18 cellular contexts compared by ENCODE assay signal in the genomic region with DNA sequence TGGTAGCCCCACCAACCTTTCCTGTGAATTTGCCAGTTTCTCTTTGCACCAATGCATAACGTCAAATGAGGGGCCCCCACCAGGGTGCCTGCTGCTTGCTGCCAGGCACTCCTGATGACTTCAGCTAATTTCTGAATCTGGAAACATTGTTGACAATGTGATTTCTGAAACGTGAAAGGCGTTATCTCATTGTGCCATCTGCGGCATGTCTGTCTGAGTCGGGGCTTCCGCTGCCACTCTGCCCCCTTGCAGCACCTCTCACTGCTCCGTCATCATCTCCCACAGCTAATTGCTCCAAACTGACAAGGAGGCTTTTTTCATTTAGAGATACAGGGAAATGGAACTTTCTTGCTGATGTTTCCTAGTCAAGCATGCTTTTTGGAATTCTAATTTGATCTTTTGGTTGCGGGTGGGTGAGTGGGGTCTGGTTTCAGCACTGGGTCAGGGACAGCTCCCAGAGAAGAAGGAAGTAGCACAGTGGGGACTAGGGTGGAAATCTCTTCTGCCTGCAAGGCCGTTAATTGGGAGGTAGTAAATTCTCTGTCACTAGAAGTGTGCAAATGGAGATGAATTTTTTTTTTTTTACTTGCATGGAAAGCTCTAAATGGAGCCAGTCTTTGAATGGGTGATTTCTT.
DNase-seq lines count a peak whose midpoint lies in the region; ATAC-seq and TF ChIP-seq lines count a peak whose summit lies in the region.
"Had no signal": no experiment of that assay in that cellular context is flagged by ENCODE, and none has a peak within 500 bp of the region (broad histone marks: within the 10 kb centered on the region; RNA-seq: fewer than 3 reads in every experiment).

No MANE protein-coding gene starts in this region.

- H3K27me3 Mint-ChIP-seq in activated CD8-positive, alpha-beta T cell treated with anti-CD3 and anti-CD28 coated beads, Interleukin-2, amount 10 ng/mL, durations not matched to agents 7 days and 5 days (ENCODE audit: low read depth) = peaks cover 5% of the 10 kb centered on the region
- peaks cover 9% of the 10 kb centered on the region for H3K27me3 Mint-ChIP-seq in activated CD8-positive, alpha-beta T cell treated with anti-CD3 and anti-CD28 coated beads for 36 hours
- peaks cover 26% of the 10 kb centered on the region for H3K27me3 Mint-ChIP-seq in endodermal cell (ENCODE audit: insufficient read depth)

- POLR2A ChIA-PET in activated CD8-positive, alpha-beta T cell treated with anti-CD3 and anti-CD28 coated beads, Interleukin-2, amount 10 ng/mL, durations not matched to agents 7 days and 5 days (lab: Charles Lee) = no interaction called here
- POLR2A ChIA-PET in activated CD8-positive, alpha-beta T cell treated with anti-CD3 and anti-CD28 coated beads for 36 hours (lab: Charles Lee) = interaction anchor here (0.7 kb wide), 1 partner anchor 131 kb away, joined by 3 read pairs; no protein-coding TSS in a partner anchor

- no peaks in the 10 kb centered on the region for H3K36me3 ChIP-seq in endodermal cell (ENCODE audit: control insufficient read depth, insufficient read depth, low read length)
- H3K36me3 ChIP-seq: SJSA1 had no signal

- H3K4me1 Mint-ChIP-seq in activated CD8-positive, alpha-beta T cell treated with anti-CD3 and anti-CD28 coated beads, Interleukin-2, amount 10 ng/mL, durations not matched to agents 7 days and 5 days (ENCODE audit: low read depth) = no peaks in the 10 kb centered on the region
- H3K4me1 Mint-ChIP-seq in activated CD8-positive, alpha-beta T cell treated with anti-CD3 and anti-CD28 coated beads for 36 hours (ENCODE audit: low read depth) = no peaks in the 10 kb centered on the region
- no peaks in the 10 kb centered on the region for H3K4me1 Mint-ChIP-seq in endodermal cell
- H3K4me1 Mint-ChIP-seq: central memory CD8-positive, alpha-beta T cell had no signal

- H3K9me3 ChIP-seq in endodermal cell (ENCODE audit: control insufficient read depth, low read length) = no peaks in the 10 kb centered on the region
- H3K9me3 ChIP-seq: Caco-2, psoas muscle, SJSA1 had no signal

- intact Hi-C loops in activated CD8-positive, alpha-beta T cell treated with anti-CD3 and anti-CD28 coated beads for 36 hours (cut with micrococcal nuclease) = no loop called here

- no peak for ATAC-seq in activated CD8-positive, alpha-beta T cell treated with anti-CD3 and anti-CD28 coated beads, Interleukin-2, amount 10 ng/mL, durations not matched to agents 7 days and 5 days
- no peak for ATAC-seq in activated CD8-positive, alpha-beta T cell treated with anti-CD3 and anti-CD28 coated beads for 36 hours
- ATAC-seq in GM19023 (IDR thresholded peaks at IDR 0.05; ENCODE audit: unreplicated experiment) = no peak
- no peak for ATAC-seq in activated naive CD4-positive, alpha-beta T cell treated with anti-CD3 and anti-CD28 coated beads, Interleukin-2, amount 50 U/mL, for 72 hours
- ATAC-seq: psoas muscle had no signal

- H3K4me1 ChIP-seq in endodermal cell (ENCODE audit: control insufficient read depth, insufficient read depth, low read length) = no peaks in the 10 kb centered on the region
- H3K4me1 ChIP-seq: Caco-2, psoas muscle, SJSA1 had no signal

- H3K27ac ChIP-seq in endodermal cell (ENCODE audit: low read depth, low read length) = no peak overlapping the region
- H3K27ac ChIP-seq: HL-60, psoas muscle, SJSA1, VCaP had no signal

- TF ChIP-seq CTCF in activated CD8-positive, alpha-beta T cell treated with anti-CD3 and anti-CD28 coated beads for 36 hours (IDR thresholded peaks at IDR 0.05) = no peak
- TF ChIP-seq CTCF in endodermal cell (conservative IDR thresholded peaks at IDR 0.05) = no peak

- 70 to 71% methylated on average over 8 to 9 of the region's 9 CpGs for WGBS in endodermal cell (ENCODE audit: insufficient coverage in 1 of 2, insufficient read length in 1 of 2), 2 experiments

- H3K4me3 ChIP-seq in endodermal cell (ENCODE audit: low read length) = no peak overlapping the region
- H3K4me3 ChIP-seq: psoas muscle, SJSA1 had no signal

- peaks cover 50% of the 10 kb centered on the region for H3K27me3 ChIP-seq in endodermal cell (ENCODE audit: control insufficient read depth, insufficient read depth, low read length, poor library complexity, severe bottlenecking)
- H3K27me3 ChIP-seq: SJSA1 had no signal

- CTCF ChIA-PET in activated CD8-positive, alpha-beta T cell treated with anti-CD3 and anti-CD28 coated beads, Interleukin-2, amount 10 ng/mL, durations not matched to agents 7 days and 5 days (lab: Charles Lee) = interaction anchor here (1.0 kb wide), 1 partner anchor 302 kb away, joined by 3 read pairs; no protein-coding TSS in a partner anchor
- CTCF ChIA-PET in activated CD8-positive, alpha-beta T cell treated with anti-CD3 and anti-CD28 coated beads for 36 hours (lab: Charles Lee) = no interaction called here

- H3K36me3 Mint-ChIP-seq in activated CD8-positive, alpha-beta T cell treated with anti-CD3 and anti-CD28 coated beads, Interleukin-2, amount 10 ng/mL, durations not matched to agents 7 days and 5 days (ENCODE audit: low read depth) = no peaks in the 10 kb centered on the region
- H3K36me3 Mint-ChIP-seq in activated CD8-positive, alpha-beta T cell treated with anti-CD3 and anti-CD28 coated beads for 36 hours (ENCODE audit: low read depth) = no peaks in the 10 kb centered on the region
- H3K36me3 Mint-ChIP-seq in endodermal cell (ENCODE audit: low read depth) = no peaks in the 10 kb centered on the region
- H3K36me3 Mint-ChIP-seq in activated naive CD4-positive, alpha-beta T cell treated with anti-CD3 and anti-CD28 coated beads, Interleukin-2, amount 50 U/mL, for 72 hours = no peaks in the 10 kb centered on the region

- no peak overlapping the region for H3K27ac Mint-ChIP-seq in activated CD8-positive, alpha-beta T cell treated with anti-CD3 and anti-CD28 coated beads, Interleukin-2, amount 10 ng/mL, durations not matched to agents 7 days and 5 days
- H3K27ac Mint-ChIP-seq in activated CD8-positive, alpha-beta T cell treated with anti-CD3 and anti-CD28 coated beads for 36 hours = no peak overlapping the region
- no peak overlapping the region for H3K27ac Mint-ChIP-seq in endodermal cell
- H3K27ac Mint-ChIP-seq in activated naive CD4-positive, alpha-beta T cell treated with anti-CD3 and anti-CD28 coated beads, Interleukin-2, amount 50 U/mL, for 72 hours = no peak overlapping the region
- H3K27ac Mint-ChIP-seq: stimulated activated naive CD8-positive, alpha-beta T cell treated with anti-CD3 and anti-CD28 coated beads, Interleukin-15, Interleukin-2, amounts not matched to agents 100 ng/mL and 50 ng/mL, for 24 hours had no signal

- no peak overlapping the region for H3K9ac ChIP-seq in endodermal cell (ENCODE audit: extremely low read depth, low read length, poor library complexity, severe bottlenecking)

- DNase-seq in activated CD8-positive, alpha-beta T cell treated with anti-CD3 and anti-CD28 coated beads, Interleukin-2, amount 10 ng/mL, durations not matched to agents 7 days and 5 days = peak; percentile 22
- DNase-seq in activated CD8-positive, alpha-beta T cell treated with anti-CD3 and anti-CD28 coated beads for 36 hours = no peak
- DNase-seq in NCI-H2171 treated with DMSO at 0.1 percent for 48 hours (lab: John Stamatoyannopoulos, UW) (peak; percentile 8), endodermal cell (peak; percentile 64), NCI-H510A (lab: John Stamatoyannopoulos, UW) (no peak), COLO829 (ENCODE audit: low spot score) (no peak)
- DNase-seq in activated naive CD4-positive, alpha-beta T cell treated with anti-CD3 and anti-CD28 coated beads, Interleukin-2, amount 50 U/mL, for 72 hours (ENCODE audit: low spot score in 2 of 2) = no peak
- DNase-seq: amygdala; NCI-H2081 treated with DMSO at 0.1 percent for 48 hours; psoas muscle; stimulated activated CD4-positive, alpha-beta T cell treated with anti-CD3 and anti-CD28 coated beads, Interleukin-15, amount 100 ng/mL, for 24 hours had no signal

- no peaks in the 10 kb centered on the region for H3K9me3 Mint-ChIP-seq in activated CD8-positive, alpha-beta T cell treated with anti-CD3 and anti-CD28 coated beads, Interleukin-2, amount 10 ng/mL, durations not matched to agents 7 days and 5 days (ENCODE audit: insufficient read depth)
- peaks cover 4% of the 10 kb centered on the region for H3K9me3 Mint-ChIP-seq in activated CD8-positive, alpha-beta T cell treated with anti-CD3 and anti-CD28 coated beads for 36 hours
- peaks cover 2% of the 10 kb centered on the region for H3K9me3 Mint-ChIP-seq in endodermal cell
- H3K9me3 Mint-ChIP-seq in activated naive CD4-positive, alpha-beta T cell treated with anti-CD3 and anti-CD28 coated beads, Interleukin-2, amount 50 U/mL, for 72 hours = peaks cover 0 to 11% of the 10 kb centered on the region in 2 donors
- H3K9me3 Mint-ChIP-seq: central memory CD8-positive, alpha-beta T cell; stimulated activated naive CD8-positive, alpha-beta T cell treated with anti-CD3 and anti-CD28 coated beads, Interleukin-15, Interleukin-2, amounts not matched to agents 100 ng/mL and 50 ng/mL, for 24 hours had no signal

- no peak overlapping the region for H3K4me3 Mint-ChIP-seq in activated CD8-positive, alpha-beta T cell treated with anti-CD3 and anti-CD28 coated beads, Interleukin-2, amount 10 ng/mL, durations not matched to agents 7 days and 5 days
- H3K4me3 Mint-ChIP-seq in activated CD8-positive, alpha-beta T cell treated with anti-CD3 and anti-CD28 coated beads for 36 hours = no peak overlapping the region
- no peak overlapping the region for H3K4me3 Mint-ChIP-seq in endodermal cell
- H3K4me3 Mint-ChIP-seq: central memory CD8-positive, alpha-beta T cell; stimulated activated naive CD8-positive, alpha-beta T cell treated with anti-CD3 and anti-CD28 coated beads, Interleukin-15, Interleukin-2, amounts not matched to agents 100 ng/mL and 50 ng/mL, for 24 hours had no signal

Comparison
In these comparisons a context has a peak if more than half of its experiments do, and no peak if none do; other contexts are left out.
1. DNase-seq: peak in activated CD8-positive, alpha-beta T cell treated with anti-CD3 and anti-CD28 coated beads, Interleukin-2, amount 10 ng/mL, durations not matched to agents 7 days and 5 days (single experiment), NCI-H2171 treated with DMSO at 0.1 percent for 48 hours (single experiment) and endodermal cell (single experiment); none in activated CD8-positive, alpha-beta T cell treated with anti-CD3 and anti-CD28 coated beads for 36 hours (single experiment), NCI-H510A (single experiment), COLO829 (single experiment) and activated naive CD4-positive, alpha-beta T cell treated with anti-CD3 and anti-CD28 coated beads, Interleukin-2, amount 50 U/mL, for 72 hours (0 of 2).